In the genomic region with DNA sequence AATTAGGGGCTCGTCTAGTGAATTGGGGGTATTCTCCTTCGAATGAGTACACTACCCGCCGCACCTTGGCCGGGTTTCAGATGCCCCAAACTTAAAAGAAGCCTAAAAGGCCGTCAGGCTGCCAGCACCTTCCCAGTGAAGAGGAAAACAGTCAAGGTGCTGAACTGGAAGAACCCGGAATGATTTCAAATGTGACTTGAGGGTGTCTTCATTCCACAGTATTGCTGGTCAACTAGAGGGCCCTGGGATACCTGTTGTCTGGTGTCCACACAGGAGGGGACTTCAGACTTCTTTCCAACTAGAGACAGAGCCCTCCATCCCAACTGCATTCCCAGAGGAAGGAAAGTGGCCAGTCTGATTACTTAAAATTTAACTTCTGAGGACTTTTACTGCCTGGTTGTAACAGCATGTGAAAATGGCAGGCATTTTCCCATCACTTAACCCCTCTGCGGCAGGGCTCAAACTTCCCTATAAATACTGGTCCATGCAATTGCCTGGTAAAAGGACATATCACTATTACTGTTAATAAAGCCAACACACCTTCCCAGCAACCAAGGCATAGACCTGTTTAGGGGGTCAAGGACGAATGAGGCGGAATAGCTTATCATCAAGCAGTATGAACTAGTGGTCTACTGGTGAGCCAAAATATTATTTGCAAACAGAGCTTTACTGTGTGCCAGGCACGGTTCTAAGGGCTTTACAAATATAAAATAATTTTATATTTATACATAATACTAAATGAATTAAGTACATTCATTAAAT, we compare ENCODE assay signal across 9 cellular contexts. TPM values are rescaled to one million over a fixed set of nuclear protein-coding genes. Genes with fewer than 3 reads are reported as not detected.
A peak's percentile ranks its signal among the peaks of the same experiment; 100 is the strongest.
DNase-seq lines count a peak whose midpoint lies in the region; ATAC-seq, FAIRE-seq and TF ChIP-seq lines count a peak whose summit lies in the region.
"Had no signal": no experiment of that assay in that cellular context is flagged by ENCODE, and none has a peak within 500 bp of the region (broad histone marks: within the 10 kb centered on the region; RNA-seq: fewer than 3 reads in every experiment).

No MANE protein-coding gene starts in this region.

- H3K27me3 ChIP-seq in HUES6 (ENCODE audit: control insufficient read depth, insufficient read depth, low read length), result peaks cover 17% of the 10 kb centered on the region; the same call in 1 of the 2 replicates
- no peaks in the 10 kb centered on the region for H3K27me3 ChIP-seq in breast epithelium
- no peaks in the 10 kb centered on the region for H3K27me3 ChIP-seq in mononuclear cell (ENCODE audit: insufficient read depth, low read length)

- H3K9ac ChIP-seq in HUES6 (ENCODE audit: low read length), result peak overlapping the region; percentile 9

- H3K27ac ChIP-seq in A549, result peak overlapping the region; percentile 82 to 86
- no peak overlapping the region for H3K27ac ChIP-seq in HUES6 (ENCODE audit: low read depth, low read length)
- H3K27ac ChIP-seq in breast epithelium, result peak overlapping the region; percentile 89 to 90

- DNase-seq in A549 (ENCODE audit: low read depth in 1 of 2, low spot score in 1 of 2) (no peak), breast epithelium (ENCODE audit: low spot score in 2 of 2) (no peak), posterior vena cava (ENCODE audit: low spot score) (no peak), head of caudate nucleus (no peak)

- H3K4me1 ChIP-seq in A549 (peaks cover 16% of the 10 kb centered on the region), HUES6 (ENCODE audit: control insufficient read depth, insufficient read depth, low read length) (peaks cover 17% of the 10 kb centered on the region), breast epithelium (no peaks in the 10 kb centered on the region), mononuclear cell (ENCODE audit: insufficient read depth, low read length) (peaks cover 69% of the 10 kb centered on the region)

- WGBS in A549 (ENCODE audit: missing lambda C conversion rate), result 29% methylated on average over 11 of the region's 11 CpGs

- no peak for TF ChIP-seq POLR2A in A549 (IDR thresholded peaks at IDR 0.05; ENCODE audit: low read length)
- no peak for TF ChIP-seq POLR2A in breast epithelium (IDR thresholded peaks at IDR 0.05)

- H3K36me3 ChIP-seq in HUES6 (ENCODE audit: control insufficient read depth, insufficient read depth, low read length) (no peaks in the 10 kb centered on the region), breast epithelium (no peaks in the 10 kb centered on the region)

- no peak for TF ChIP-seq RAD21 in A549 (conservative IDR thresholded peaks at IDR 0.05 in 1 of 2, IDR thresholded peaks at IDR 0.05 in 1 of 2)

- CTCF ChIA-PET in A549 (lab: Yijun Ruan, JAX), result interaction anchor here (0.6 kb wide), 1 partner anchor 131 kb away, joined by 3 read pairs; no protein-coding TSS in a partner anchor

- H3K4me3 ChIP-seq in A549 (peak overlapping the region; percentile 92), HUES6 (ENCODE audit: low read depth, low read length) (peak overlapping the region; percentile 80), breast epithelium (peak overlapping the region; percentile 87 to 98 (median 97)), mononuclear cell (ENCODE audit: low read length) (peak overlapping the region; percentile 100)

- H3K4me2 ChIP-seq in A549, result peak overlapping the region; percentile 99

- TF ChIP-seq CTCF in A549 (IDR thresholded peaks at IDR 0.05), result no peak
- no peak for TF ChIP-seq CTCF in breast epithelium (IDR thresholded peaks at IDR 0.05)

- intact Hi-C loops in breast epithelium (cut with DNase I; ENCODE audit: low total_unique reads) (no loop called here), posterior vena cava (cut with DNase I) (no loop called here), head of caudate nucleus (cut with DNase I) (loop anchor here (5.0 kb wide), 1 partner anchor 335 kb away; no protein-coding TSS in a partner anchor)

- POLR2A ChIA-PET in A549 (lab: Yijun Ruan, JAX), result no interaction called here

- TF ChIP-seq EP300 in A549 (IDR thresholded peaks at IDR 0.05), result no peak

- H3K9me3 ChIP-seq in A549, result no peaks in the 10 kb centered on the region
- no peaks in the 10 kb centered on the region for H3K9me3 ChIP-seq in HUES6 (ENCODE audit: control insufficient read depth, insufficient read depth, low read depth, low read length)
- no peaks in the 10 kb centered on the region for H3K9me3 ChIP-seq in breast epithelium
- H3K9me3 ChIP-seq in mononuclear cell (ENCODE audit: low read depth, low read length), result no peaks in the 10 kb centered on the region

- no peak for FAIRE-seq in A549 (lab: Jason Lieb, UNC)
- FAIRE-seq: TTC549 had no signal

- ATAC-seq in A549, result peak; percentile 31
- ATAC-seq in HG03095 (IDR thresholded peaks at IDR 0.05; ENCODE audit: unreplicated experiment), result no peak
- no peak for ATAC-seq in GM19328 (IDR thresholded peaks at IDR 0.05; ENCODE audit: unreplicated experiment)

TF ChIP-seq in A549, 52 proteins besides CTCF, POLR2A, EP300 and RAD21:
- TF ChIP-seq JUN (IDR thresholded peaks at IDR 0.05) (peak in 1 of 2 experiments; percentile 67; a peak in 1 of 5 replicates), MAX (IDR thresholded peaks at IDR 0.05) (no peak), GATA3 (IDR thresholded peaks at IDR 0.05; ENCODE audit: borderline replicate concordance) (no peak), PBX3 (IDR thresholded peaks at IDR 0.05) (no peak), ZC3H11A (IDR thresholded peaks at IDR 0.05) (no peak), NPAS2 (CRISPR knock-in tag; IDR thresholded peaks at IDR 0.05; ENCODE audit: borderline replicate concordance) (no peak)
- TF ChIP-seq, protein P1, sequence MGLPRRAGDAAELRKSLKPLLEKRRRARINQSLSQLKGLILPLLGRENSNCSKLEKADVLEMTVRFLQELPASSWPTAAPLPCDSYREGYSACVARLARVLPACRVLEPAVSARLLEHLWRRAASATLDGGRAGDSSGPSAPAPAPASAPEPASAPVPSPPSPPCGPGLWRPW (IDR thresholded peaks at IDR 0.05), result no peak

RNA-seq across cellular contexts. Expression of gene SAMHD1, which starts 0.7 kb away (rescaled TPM):
- 9.8 and 10.0 TPM in 2 replicates for polyA plus RNA-seq in A549 (2011; rRNA removed)
- 3.3 and 4.0 TPM in 2 replicates for polyA plus RNA-seq in A549 (2012; cell fraction: cytosol; rRNA removed)
- 2.8 and 3.6 TPM in 2 replicates for polyA plus RNA-seq in A549 (2012; cell fraction: nucleus; rRNA removed)
- 11.1 to 13.0 TPM (median 11.7 TPM) in 3 replicates for polyA plus RNA-seq in A549 (2017; fragmentation: RNase III; extraction: RNeasy Plus Mini Kit Qiagen cat#74134 plus additional on column Dnase treatment)
- polyA minus RNA-seq in A549 (2011; rRNA and poly(A)+ RNA removed), result 8.7 and 9.7 TPM in 2 replicates
- 100 to 1,000 TPM; 146 to 380 (median 311) TPM for total RNA-seq in breast epithelium
- total RNA-seq in mononuclear cell, result 203 TPM
- 100 to 1,000 TPM; 250 to 419 TPM for total RNA-seq in posterior vena cava

Comparison
In these comparisons a context has a peak if more than half of its experiments do, and no peak if none do; other contexts are left out.
1. ATAC-seq: peak in A549 (2 of 2); none in HG03095 (single experiment) and GM19328 (single experiment).
2. Peak in every context shown above with its lines, with median percentiles within 50 percentile points of each other: H3K4me3 ChIP-seq.